In the genomic region with DNA sequence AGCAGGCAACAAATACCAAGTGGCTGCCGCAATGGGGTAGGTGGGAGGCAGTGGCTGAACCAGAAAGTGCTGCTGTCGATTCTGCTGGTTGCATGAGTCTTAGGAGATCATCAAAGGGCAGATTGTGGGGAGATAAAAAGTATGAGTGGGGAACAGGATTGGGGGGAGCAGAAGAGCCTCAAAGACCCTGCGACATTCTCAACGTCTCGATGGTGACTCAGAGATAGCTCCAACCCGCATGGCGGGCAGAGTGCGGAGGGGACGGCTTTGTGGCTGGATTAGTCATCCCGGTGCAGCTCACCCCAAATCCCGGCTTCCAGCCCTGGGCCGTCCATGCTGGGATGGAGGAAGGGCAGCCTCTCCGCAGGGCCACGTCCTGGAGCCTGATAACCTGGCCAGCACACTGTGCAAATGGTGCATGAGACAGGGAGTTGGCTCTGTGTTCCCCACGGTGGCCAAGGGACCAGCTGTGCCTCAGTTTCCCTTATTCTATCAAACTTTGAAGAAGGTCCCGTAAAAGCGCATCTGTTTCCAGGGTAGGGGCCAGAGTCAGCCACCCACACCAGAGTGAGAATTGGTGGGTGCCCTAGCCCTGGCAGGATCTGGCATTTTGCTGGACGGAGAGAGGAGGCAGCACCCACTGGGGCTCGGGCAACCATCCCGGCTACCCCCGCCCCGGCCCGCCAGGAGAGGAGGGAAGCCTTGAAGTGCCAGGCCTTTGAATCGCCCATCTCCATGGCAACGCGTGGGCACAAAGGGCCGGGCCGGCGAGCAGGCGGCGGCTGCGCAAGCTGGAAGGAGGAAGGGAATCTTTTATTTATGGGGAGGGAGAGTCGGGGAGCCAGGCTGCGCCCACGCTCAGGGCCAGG, we compare ENCODE assay signal across 7 cellular contexts. TPM values are rescaled to one million over a fixed set of nuclear protein-coding genes. Genes with fewer than 3 reads are reported as not detected.
DNase-seq lines count a peak whose midpoint lies in the region; FAIRE-seq and TF ChIP-seq lines count a peak whose summit lies in the region.
"Not testable (repeated sequence)": the region's sequence is repeated elsewhere in the genome, so short reads cannot be mapped to it uniquely, and the experiment has no call there.

No MANE protein-coding gene starts in this region.

- H3K27ac ChIP-seq in SJCRH30 = not testable (repeated sequence)

- H3K4me1 ChIP-seq in SJCRH30 = not testable (repeated sequence)

- intact Hi-C loops in posterior cingulate gyrus (cut with DNase I) = not testable (repeated sequence)

- H3K4me3 ChIP-seq in SJCRH30; fibroblast of villous mesenchyme (ENCODE audit: low read depth, low read length): not testable (repeated sequence)

- H3K9me3 ChIP-seq in SJCRH30 (replicated peaks) = not testable (repeated sequence)

- H3K36me3 ChIP-seq in SJCRH30 = not testable (repeated sequence)

- FAIRE-seq in HTR-8/SVneo (lab: Jason Lieb, UNC) = peak; percentile 79

- H3K27me3 ChIP-seq in SJCRH30 = not testable (repeated sequence)

- not testable (repeated sequence) for TF ChIP-seq CTCF in fibroblast of villous mesenchyme (IDR thresholded peaks at IDR 0.05; ENCODE audit: insufficient read depth, low read depth, low read length)

- DNase-seq in EH (ENCODE audit: low read depth) = peak; percentile 58
- DNase-seq in HTR-8/SVneo (ENCODE audit: insufficient read length, low spot score) = peak; percentile 24
- peak; percentile 18 for DNase-seq in NCI-H2107 (lab: John Stamatoyannopoulos, UW)
- peak; percentile 27 to 32 for DNase-seq in SJCRH30
- DNase-seq in amygdala (lab: John Stamatoyannopoulos, UW) = peak in 31 of 56 donors; percentile 18 to 76 (median 46)
- peak; percentile 65 for DNase-seq in fibroblast of villous mesenchyme (ENCODE audit: low read depth)
- DNase-seq in posterior cingulate gyrus = peak in 9 of 10 donors; percentile 48 to 96 (median 73)

RNA-seq across cellular contexts. Expression of a gene that starts 11.8 kb away (rescaled TPM):
- 0.10 and 0.30 TPM in 2 replicates for total RNA-seq in SJCRH30 (2014; rRNA removed; shearing (Covaris generic))
- 0.97 and 1.3 TPM in 2 replicates for total RNA-seq in fibroblast of villous mesenchyme

RNA-seq across cellular contexts. Expression of a gene that starts 40.0 kb away (rescaled TPM):
- total RNA-seq in SJCRH30 (2014; rRNA removed; shearing (Covaris generic)) = 25.8 and 31.1 TPM in 2 replicates
- 47.1 and 63.1 TPM in 2 replicates for total RNA-seq in fibroblast of villous mesenchyme

Comparison
In these comparisons a context has a peak if more than half of its experiments do, and no peak if none do; other contexts are left out.
1. DNase-seq: peak in every context shown above with its lines; median percentile 73 in posterior cingulate gyrus; 65 in fibroblast of villous mesenchyme; 58 in EH; 46 in amygdala; 30 in SJCRH30; 24 in HTR-8/SVneo; 18 in NCI-H2107.